In genomic region chr4:153142700-153143438, GRCh38 we compare ENCODE assay signal across 8 cellular contexts.
DNase-seq lines count a peak whose midpoint lies in the region; ATAC-seq, FAIRE-seq and TF ChIP-seq lines count a peak whose summit lies in the region.

No MANE protein-coding gene starts in this region.

- peak overlapping the region; percentile 58 for H3K4me3 Mint-ChIP-seq in Calu3 (ENCODE audit: low read depth, unreplicated experiment)
- no peak overlapping the region for H3K4me3 Mint-ChIP-seq in naive thymus-derived CD8-positive, alpha-beta T cell

- peak in 1 of 2 donors; percentile 25 for TF ChIP-seq EP300 in tibial nerve (IDR thresholded peaks at IDR 0.05)

- intact Hi-C loops in Calu3 (cut with micrococcal nuclease; ENCODE audit: unreplicated experiment) = loop anchor here (1.0 to 2.0 kb wide), 3 partner anchors 62 to 433 kb away; partner anchors contain the start of gene TRIM2
- intact Hi-C loops in esophagus squamous epithelium (cut with DNase I) = loop anchor here (5.0 to 10.0 kb wide), 2 partner anchors 174 to 432 kb away; no protein-coding TSS in a partner anchor

- DNase-seq in Calu3 (peak; percentile 75), HTR-8/SVneo (ENCODE audit: insufficient read length, low spot score) (peak; percentile 81), NCI-H82 (lab: John Stamatoyannopoulos, UW) (peak; percentile 79), activated T-cell treated with anti-CD3 and anti-CD28 coated beads for 1 hour (ENCODE audit: low read depth) (peak; percentile 28), esophagus squamous epithelium (lab: John Stamatoyannopoulos, UW) (no peak), tibial nerve (ENCODE audit: low spot score in 2 of 2) (peak; percentile 35 to 63)
- peak; percentile 22 to 79 (median 50) for DNase-seq in naive thymus-derived CD8-positive, alpha-beta T cell

- H3K27me3 Mint-ChIP-seq in Calu3 (ENCODE audit: unreplicated experiment) = no peaks in the 10 kb centered on the region
- H3K27me3 Mint-ChIP-seq in naive thymus-derived CD8-positive, alpha-beta T cell = peaks cover 0 to 6% (median 0%) of the 10 kb centered on the region in 5 donors

- FAIRE-seq in HTR-8/SVneo (lab: Jason Lieb, UNC) = peak; percentile 57

- H3K9me3 ChIP-seq in esophagus squamous epithelium = no peaks in the 10 kb centered on the region
- no peaks in the 10 kb centered on the region for H3K9me3 ChIP-seq in tibial nerve

- BruUV-seq in Calu3 (replicated peaks; lab: Mats Ljungman, UMichigan) = no TSS peak

- no peak for TF ChIP-seq POLR2A in esophagus squamous epithelium (IDR thresholded peaks at IDR 0.05)
- no peak for TF ChIP-seq POLR2A in tibial nerve (IDR thresholded peaks at IDR 0.05)

- TF ChIP-seq CTCF in Calu3 (IDR thresholded peaks at IDR 0.05; ENCODE audit: unreplicated experiment) (peak; percentile 62), esophagus squamous epithelium (IDR thresholded peaks at IDR 0.05) (peak; percentile 46 to 82 (median 79)), tibial nerve (IDR thresholded peaks at IDR 0.05) (peak; percentile 77 to 92 (median 81))

- H3K27ac ChIP-seq in esophagus squamous epithelium (no peak overlapping the region), tibial nerve (no peak overlapping the region)

- H3K27ac Mint-ChIP-seq in Calu3 (ENCODE audit: unreplicated experiment) = peak overlapping the region; percentile 95
- no peak overlapping the region for H3K27ac Mint-ChIP-seq in naive thymus-derived CD8-positive, alpha-beta T cell

- POLR2A ChIA-PET in naive thymus-derived CD8-positive, alpha-beta T cell (lab: Charles Lee) = no interaction called here

- no peaks in the 10 kb centered on the region for H3K36me3 ChIP-seq in esophagus squamous epithelium
- no peaks in the 10 kb centered on the region for H3K36me3 ChIP-seq in tibial nerve

- H3K4me3 ChIP-seq in esophagus squamous epithelium = peak overlapping the region in 1 of 4 donors; percentile 40
- H3K4me3 ChIP-seq in tibial nerve = no peak overlapping the region

- H3K4me1 ChIP-seq in esophagus squamous epithelium = peaks cover 0 to 16% (median 6%) of the 10 kb centered on the region in 3 donors
- H3K4me1 ChIP-seq in tibial nerve = peaks cover 0 to 23% (median 0%) of the 10 kb centered on the region in 4 donors

- H3K4me1 Mint-ChIP-seq in Calu3 (ENCODE audit: low read depth, unreplicated experiment) = peaks cover 62% of the 10 kb centered on the region
- peaks cover 0 to 12% (median 0%) of the 10 kb centered on the region in 4 donors for H3K4me1 Mint-ChIP-seq in naive thymus-derived CD8-positive, alpha-beta T cell

- H3K9me3 Mint-ChIP-seq in Calu3 (ENCODE audit: low read depth, unreplicated experiment) = no peaks in the 10 kb centered on the region
- no peaks in the 10 kb centered on the region for H3K9me3 Mint-ChIP-seq in naive thymus-derived CD8-positive, alpha-beta T cell

- no peaks in the 10 kb centered on the region for H3K27me3 ChIP-seq in esophagus squamous epithelium
- no peaks in the 10 kb centered on the region for H3K27me3 ChIP-seq in tibial nerve

- peaks cover 6% of the 10 kb centered on the region for H3K36me3 Mint-ChIP-seq in Calu3 (ENCODE audit: insufficient read depth, unreplicated experiment)
- H3K36me3 Mint-ChIP-seq in naive thymus-derived CD8-positive, alpha-beta T cell = no peaks in the 10 kb centered on the region

- peak; percentile 66 to 77 for ATAC-seq in naive thymus-derived CD8-positive, alpha-beta T cell
- ATAC-seq in GM21381 (IDR thresholded peaks at IDR 0.05; ENCODE audit: unreplicated experiment) = no peak

- CTCF ChIA-PET in Calu3 (lab: Charles Lee) = interaction anchor here (0.6 to 1.4 kb wide), 10 partner anchors 13 to 591 kb away, joined by 3 to 21 read pairs (median 4); partner anchors contain the start of gene TRIM2

- 37 to 41% methylated on average over 7 of the region's 7 CpGs for WGBS in esophagus squamous epithelium, 2 donors
- 46 to 50% methylated on average over 7 of the region's 7 CpGs for WGBS in tibial nerve, 2 donors
